8 cellular contexts compared by ENCODE assay signal in the genomic region with DNA sequence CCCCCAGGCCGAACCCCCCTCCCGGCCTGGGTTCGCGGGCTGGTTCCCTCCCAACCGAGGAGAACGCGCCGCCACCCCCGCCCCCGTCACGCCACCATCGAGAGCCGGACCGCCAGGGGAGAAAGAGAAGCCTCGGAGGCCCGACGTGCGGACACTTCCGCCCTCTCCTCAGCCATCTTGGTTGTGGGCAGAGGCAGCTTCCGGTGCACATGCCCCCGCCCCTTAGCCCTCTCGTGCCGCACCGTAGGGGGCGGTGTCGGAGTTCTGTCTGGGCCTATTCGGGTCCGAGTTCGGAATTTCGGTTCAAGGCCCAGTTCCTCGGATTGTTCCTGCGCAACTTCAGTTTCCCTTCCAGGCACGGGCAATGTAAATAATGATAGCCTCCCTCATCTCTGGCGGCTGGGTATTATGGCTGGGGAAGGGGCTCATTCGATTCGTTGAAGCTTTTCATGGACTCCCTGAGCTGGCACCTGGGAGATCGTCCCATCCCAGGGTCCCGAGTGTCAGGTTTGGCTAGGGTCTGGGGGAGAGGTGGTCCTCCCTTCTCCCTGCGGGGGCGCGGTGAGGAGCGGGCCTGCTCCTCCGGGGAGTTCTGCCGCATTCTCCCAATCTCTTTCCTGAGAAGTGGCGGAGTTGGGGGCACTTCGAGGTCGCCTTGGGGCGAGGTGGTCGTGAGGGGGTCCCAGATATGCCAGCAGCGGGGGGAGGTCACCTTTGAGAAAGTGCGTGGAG. TPM values are rescaled to one million over a fixed set of nuclear protein-coding genes. Genes with fewer than 3 reads are reported as not detected.
DNase-seq lines count a peak whose midpoint lies in the region; ATAC-seq and TF ChIP-seq lines count a peak whose summit lies in the region.

A gene with protein sequence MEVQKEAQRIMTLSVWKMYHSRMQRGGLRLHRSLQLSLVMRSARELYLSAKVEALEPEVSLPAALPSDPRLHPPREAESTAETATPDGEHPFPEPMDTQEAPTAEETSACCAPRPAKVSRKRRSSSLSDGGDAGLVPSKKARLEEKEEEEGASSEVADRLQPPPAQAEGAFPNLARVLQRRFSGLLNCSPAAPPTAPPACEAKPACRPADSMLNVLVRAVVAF (plus strand): TSS at position 225 of the 732 bp plus-strand sequence. CDS start 2,776 bp downstream, outside the sequence.
A gene with protein sequence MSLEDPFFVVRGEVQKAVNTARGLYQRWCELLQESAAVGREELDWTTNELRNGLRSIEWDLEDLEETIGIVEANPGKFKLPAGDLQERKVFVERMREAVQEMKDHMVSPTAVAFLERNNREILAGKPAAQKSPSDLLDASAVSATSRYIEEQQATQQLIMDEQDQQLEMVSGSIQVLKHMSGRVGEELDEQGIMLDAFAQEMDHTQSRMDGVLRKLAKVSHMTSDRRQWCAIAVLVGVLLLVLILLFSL (minus strand): TSS at position 189 of the 732 bp plus-strand sequence. CDS start 202 bp downstream, outside the sequence.

- H3K4me1 ChIP-seq in heart left ventricle (peaks cover 0 to 35% (median 14%) of the 10 kb centered on the region in 12 donors), upper lobe of left lung (peaks cover 10 to 41% (median 23%) of the 10 kb centered on the region in 4 donors)

- H3K27ac ChIP-seq in adipose tissue (ENCODE audit: low read depth, low read length) (peak within 1 kb of the TSS; percentile 96), heart left ventricle (peak within 1 kb of the TSS; percentile 87 to 100 (median 98)), upper lobe of left lung (peak within 1 kb of the TSS; percentile 98 to 100 (median 99))

- TF ChIP-seq POLR2A in heart left ventricle (IDR thresholded peaks at IDR 0.05) (peak in 1 of 2 donors; percentile 76), upper lobe of left lung (IDR thresholded peaks at IDR 0.05) (peak in 3 of 4 donors; percentile 64 to 90 (median 75))

- intact Hi-C loops in T-helper 1 cell treated with Interleukin-12 subunit alpha and Interleukin-12 subunit beta and Interleukin-4 antibody, amounts not matched to agents 30 ng/mL and 1 ng/mL, for 36 hours (cut with micrococcal nuclease): loop anchor here (1.0 to 10.0 kb wide), 13 partner anchors 18 to 1374 kb away; a partner anchor contains a TSS
- intact Hi-C loops in heart left ventricle (cut with DNase I) (loop anchor here in 8 of 10 donors (2.0 to 10.0 kb wide), 12 partner anchors 14 to 694 kb away; a partner anchor contains a TSS), posterior vena cava (cut with DNase I) (loop anchor here in 1 of 2 donors (10.0 kb wide), 1 partner anchor 694 kb away; no protein-coding TSS in a partner anchor)

- H3K4me3 ChIP-seq in GM08714 (ENCODE audit: low read length) (peak within 1 kb of the TSS; percentile 89), heart left ventricle (peak within 1 kb of the TSS; percentile 45 to 98 (median 91)), upper lobe of left lung (peak within 1 kb of the TSS; percentile 79 to 99 (median 88))

- DNase-seq in NCI-H146 (lab: John Stamatoyannopoulos, UW) (peak; percentile 97), heart left ventricle (peak; percentile 97 to 98 (median 97)), posterior vena cava (ENCODE audit: low spot score) (peak; percentile 99), upper lobe of left lung (peak; percentile 96 to 97)

- H3K9me3 ChIP-seq in heart left ventricle (no peaks in the 10 kb centered on the region), upper lobe of left lung (no peaks in the 10 kb centered on the region)

- H3K27me3 ChIP-seq in heart left ventricle: no peaks in the 10 kb centered on the region
- no peaks in the 10 kb centered on the region for H3K27me3 ChIP-seq in upper lobe of left lung

- ATAC-seq in HG02642 (IDR thresholded peaks at IDR 0.05; ENCODE audit: poor library complexity, unreplicated experiment) (peak; percentile 40), heart left ventricle (peak; percentile 73 to 78 (median 78)), upper lobe of left lung (ENCODE audit: low FRiP score in 2 of 2) (peak; percentile 79 to 90)

- peak in 1 of 4 donors; percentile 73 for TF ChIP-seq EP300 in upper lobe of left lung (IDR thresholded peaks at IDR 0.05)

- peaks cover 0 to 15% (median 4%) of the 10 kb centered on the region in 9 donors for H3K36me3 ChIP-seq in heart left ventricle
- H3K36me3 ChIP-seq in upper lobe of left lung: peaks cover 0 to 12% (median 4%) of the 10 kb centered on the region in 4 donors

- TF ChIP-seq CTCF in heart left ventricle (IDR thresholded peaks at IDR 0.05) (peak; percentile 44 to 85 (median 64)), upper lobe of left lung (IDR thresholded peaks at IDR 0.05) (peak; percentile 39 to 87 (median 72))

- 0% methylated on average over 49 to 51 of the region's 51 CpGs for WGBS in adipose tissue, 3 donors
- WGBS in heart left ventricle, 4 donors: 0 to 1% (median 1%) methylated on average over 15 to 51 of the region's 51 CpGs
- 0 to 1% methylated on average over 15 to 47 of the region's 51 CpGs for WGBS in upper lobe of left lung, 2 donors

RNA-seq across cellular contexts. Expression of the first gene that starts in this region (rescaled TPM):
- 248 and 253 TPM in 2 replicates for total RNA-seq in T-helper 1 cell treated with Interleukin-12 subunit alpha and Interleukin-12 subunit beta and Interleukin-4 antibody, amounts not matched to agents 30 ng/mL and 1 ng/mL, for 36 hours
- polyA plus RNA-seq in adipose tissue (100 to 1,000 TPM in 2 of 3 donors, 10 to 100 TPM in 1; 65.5 to 532 (median 190) TPM), heart left ventricle (10 to 100 TPM; 21.8 to 35.7 TPM)
- total RNA-seq in heart left ventricle (100 to 1,000 TPM in 1 of 9 donors, 10 to 100 TPM in 8; 17.6 to 101 (median 29.1) TPM), posterior vena cava (100 to 1,000 TPM in 1 of 2 donors, 10 to 100 TPM in 1; 73.1 to 130 TPM), upper lobe of left lung (100 to 1,000 TPM in 4 of 6 donors, 10 to 100 TPM in 2; 94.3 to 246 (median 129) TPM)

RNA-seq across cellular contexts. Expression of the second gene that starts in this region (rescaled TPM):
- total RNA-seq in T-helper 1 cell treated with Interleukin-12 subunit alpha and Interleukin-12 subunit beta and Interleukin-4 antibody, amounts not matched to agents 30 ng/mL and 1 ng/mL, for 36 hours: 51.3 and 52.9 TPM in 2 replicates
- polyA plus RNA-seq in adipose tissue (10 to 100 TPM; 34.5 to 69.2 (median 63.1) TPM), heart left ventricle (10 to 100 TPM; 52.5 to 64.7 TPM)
- total RNA-seq in heart left ventricle (10 to 100 TPM; 24.0 to 48.8 (median 35.8) TPM), posterior vena cava (10 to 100 TPM; 31.4 to 39.0 TPM), upper lobe of left lung (100 to 1,000 TPM in 4 of 6 donors, 10 to 100 TPM in 2; 80.0 to 348 (median 107) TPM)

Comparison
In these comparisons a context has a peak if more than half of its experiments do, and no peak if none do; other contexts are left out.
1. Peak in every context shown above with its lines: DNase-seq, ATAC-seq, H3K4me3 ChIP-seq and H3K27ac ChIP-seq.